Comparison of ENCODE assay signal across 1 cellular context in genomic region chr6:16681260-16681873, GRCh38.
TF ChIP-seq lines count a peak whose summit lies in the region.

No MANE protein-coding gene starts in this region.

TF ChIP-seq in HepG2, 621 proteins besides CTCF, POLR2A, EP300 and RAD21 (continued from another document):
- TF ChIP-seq NFAT5 (CRISPR knock-in tag; IDR thresholded peaks at IDR 0.05) (no peak), EZH2 (conservative IDR thresholded peaks at IDR 0.05; ENCODE audit: low read depth, low read length) (no peak), BHLHE40 (IDR thresholded peaks at IDR 0.05; ENCODE audit: low read length) (0 out of 2 replicates have a peak, but pooled peaks have one; percentile 13), ISL2 (CRISPR knock-in tag; IDR thresholded peaks at IDR 0.05) (0 out of 2 replicates have a peak, but pooled peaks have one; percentile 41), FOSL1 (CRISPR knock-in tag; IDR thresholded peaks at IDR 0.05; ENCODE audit: borderline replicate concordance) (peak; percentile 76), ZNF792 (CRISPR knock-in tag; IDR thresholded peaks at IDR 0.05) (no peak), NKX3-1 (CRISPR knock-in tag; IDR thresholded peaks at IDR 0.05) (no peak), FOXK1 (CRISPR knock-in tag; IDR thresholded peaks at IDR 0.05; ENCODE audit: borderline replicate concordance, low read depth) (peak; percentile 63; the same call in 1 of the 2 replicates), MIXL1 (CRISPR knock-in tag; IDR thresholded peaks at IDR 0.05) (peak; percentile 63; the same call in 1 of the 2 replicates), JARID2 (CRISPR knock-in tag; IDR thresholded peaks at IDR 0.05; ENCODE audit: insufficient replicate concordance) (no peak), RCOR2 (CRISPR knock-in tag; IDR thresholded peaks at IDR 0.05) (peak; percentile 84), KIAA2018 (CRISPR knock-in tag; IDR thresholded peaks at IDR 0.05; ENCODE audit: borderline replicate concordance) (no peak), SMAD3 (CRISPR knock-in tag; IDR thresholded peaks at IDR 0.05) (peak; percentile 75; the same call in 1 of the 2 replicates), ZNF589 (CRISPR knock-in tag; conservative IDR thresholded peaks at IDR 0.05) (0 out of 2 replicates have a peak, but pooled peaks have one; percentile 35), ZNF12 (CRISPR knock-in tag; IDR thresholded peaks at IDR 0.05) (peak; percentile 59; the same call in 1 of the 2 replicates), NR2F6 (IDR thresholded peaks at IDR 0.05) (0 out of 2 replicates have a peak, but pooled peaks have one; percentile 9), NR2F6 (CRISPR knock-in tag; IDR thresholded peaks at IDR 0.05) (peak; percentile 69), TBL1XR1 (IDR thresholded peaks at IDR 0.05; ENCODE audit: borderline replicate concordance, low read length, partially characterized antibody) (peak; percentile 71), MAFK (conservative IDR thresholded peaks at IDR 0.05 in 1 of 2, IDR thresholded peaks at IDR 0.05 in 1 of 2; ENCODE audit: low read length in 2 of 2) (peak; percentile 50 to 52), RBM22 (optimal IDR thresholded peaks at IDR 0.05; ENCODE audit: low read length) (peak; percentile 69), SOX13 (IDR thresholded peaks at IDR 0.05) (no peak), SOX13 (CRISPR knock-in tag; conservative IDR thresholded peaks at IDR 0.05 in 1 of 2, IDR thresholded peaks at IDR 0.05 in 1 of 2) (peak in 1 of 2 experiments; percentile 68; a peak in 1 of 4 replicates), THRA (CRISPR knock-in tag; IDR thresholded peaks at IDR 0.05; ENCODE audit: borderline replicate concordance) (0 out of 2 replicates have a peak, but pooled peaks have one; percentile 18), FOXP1 (IDR thresholded peaks at IDR 0.05) (no peak), FOXP1 (CRISPR knock-in tag; IDR thresholded peaks at IDR 0.05) (peak; percentile 90)
- TF ChIP-seq, protein P1, sequence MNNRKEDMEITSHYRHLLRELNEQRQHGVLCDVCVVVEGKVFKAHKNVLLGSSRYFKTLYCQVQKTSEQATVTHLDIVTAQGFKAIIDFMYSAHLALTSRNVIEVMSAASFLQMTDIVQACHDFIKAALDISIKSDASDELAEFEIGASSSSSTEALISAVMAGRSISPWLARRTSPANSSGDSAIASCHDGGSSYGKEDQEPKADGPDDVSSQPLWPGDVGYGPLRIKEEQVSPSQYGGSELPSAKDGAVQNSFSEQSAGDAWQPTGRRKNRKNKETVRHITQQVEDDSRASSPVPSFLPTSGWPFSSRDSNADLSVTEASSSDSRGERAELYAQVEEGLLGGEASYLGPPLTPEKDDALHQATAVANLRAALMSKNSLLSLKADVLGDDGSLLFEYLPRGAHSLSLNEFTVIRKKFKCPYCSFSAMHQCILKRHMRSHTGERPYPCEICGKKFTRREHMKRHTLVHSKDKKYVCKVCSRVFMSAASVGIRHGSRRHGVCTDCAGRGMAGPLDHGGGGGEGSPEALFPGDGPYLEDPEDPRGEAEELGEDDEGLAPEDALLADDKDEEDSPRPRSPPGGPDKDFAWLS (CRISPR knock-in tag; IDR thresholded peaks at IDR 0.05; ENCODE audit: borderline replicate concordance): no peak
